In genomic region chr1:183139281-183139942, GRCh38 we compare ENCODE assay signal across 9 cellular contexts. TPM values are rescaled to one million over a fixed set of nuclear protein-coding genes. Genes with fewer than 3 reads are reported as not detected.
DNase-seq lines count a peak whose midpoint lies in the region; ATAC-seq and TF ChIP-seq lines count a peak whose summit lies in the region.
"Had no signal": no experiment of that assay in that cellular context is flagged by ENCODE, and none has a peak within 500 bp of the region (broad histone marks: within the 10 kb centered on the region; RNA-seq: fewer than 3 reads in every experiment).

No MANE protein-coding gene starts in this region.

- peaks cover 3% of the 10 kb centered on the region for H3F3A ChIP-seq in SK-N-SH (replicated peaks; ENCODE audit: insufficient read depth)

- H3K27ac Mint-ChIP-seq in stimulated activated memory B cell treated with anti-CD40 and anti-IgM and Interleukin-4, amounts not matched to agents 10 μg/mL and 1 μg/mL and 100 μg/mL, for 72 hours, result peak overlapping the region; percentile 7
- H3K27ac Mint-ChIP-seq in CD8-positive, alpha-beta T cell, result no peak overlapping the region
- H3K27ac Mint-ChIP-seq: activated CD8-positive, alpha-beta T cell treated with anti-CD3 and anti-CD28 coated beads for 36 hours had no signal

- ATAC-seq in HG02610 (IDR thresholded peaks at IDR 0.05; ENCODE audit: unreplicated experiment), result peak; percentile 35
- peak; percentile 72 for ATAC-seq in foreskin keratinocyte
- no peak for ATAC-seq in stimulated activated memory B cell treated with anti-CD40 and anti-IgM and Interleukin-4, amounts not matched to agents 10 μg/mL and 1 μg/mL and 100 μg/mL, for 72 hours
- no peak for ATAC-seq in upper lobe of right lung
- ATAC-seq in CD8-positive, alpha-beta T cell, result no peak
- no peak for ATAC-seq in GM21367 (IDR thresholded peaks at IDR 0.05; ENCODE audit: unreplicated experiment)
- ATAC-seq: activated CD8-positive, alpha-beta T cell treated with anti-CD3 and anti-CD28 coated beads for 36 hours had no signal

- H3K27ac ChIP-seq in SK-N-SH (ENCODE audit: low read depth in 2 of 2, low read length in 1 of 2) (peak overlapping the region; percentile 43 to 77), foreskin keratinocyte (peak overlapping the region; percentile 94), upper lobe of right lung (no peak overlapping the region)
- H3K27ac ChIP-seq in CD8-positive, alpha-beta T cell (ENCODE audit: low read depth, low read length), result no peak overlapping the region

- CTCF ChIA-PET in SK-N-SH (lab: Yijun Ruan, JAX), result no interaction called here
- CTCF ChIA-PET in CD8-positive, alpha-beta T cell (lab: Charles Lee), result interaction anchor here (0.6 kb wide), 1 partner anchor 657 kb away, joined by 3 read pairs; no protein-coding TSS in a partner anchor

- peaks cover 31% of the 10 kb centered on the region for H3K36me3 Mint-ChIP-seq in stimulated activated memory B cell treated with anti-CD40 and anti-IgM and Interleukin-4, amounts not matched to agents 10 μg/mL and 1 μg/mL and 100 μg/mL, for 72 hours
- H3K36me3 Mint-ChIP-seq in CD8-positive, alpha-beta T cell, result no peaks in the 10 kb centered on the region

- no peaks in the 10 kb centered on the region for H3K27me3 Mint-ChIP-seq in stimulated activated memory B cell treated with anti-CD40 and anti-IgM and Interleukin-4, amounts not matched to agents 10 μg/mL and 1 μg/mL and 100 μg/mL, for 72 hours
- no peaks in the 10 kb centered on the region for H3K27me3 Mint-ChIP-seq in CD8-positive, alpha-beta T cell (ENCODE audit: low read depth)
- H3K27me3 Mint-ChIP-seq: activated CD8-positive, alpha-beta T cell treated with anti-CD3 and anti-CD28 coated beads for 36 hours had no signal

- DNase-seq in SK-N-SH (no peak), foreskin keratinocyte (peak; percentile 56 to 75), upper lobe of right lung (no peak), NCI-H187 treated with DMSO at 0.1 percent for 48 hours (lab: John Stamatoyannopoulos, UW) (no peak)
- no peak for DNase-seq in CD8-positive, alpha-beta T cell
- DNase-seq: activated CD8-positive, alpha-beta T cell treated with anti-CD3 and anti-CD28 coated beads for 36 hours had no signal

- no peak for TF ChIP-seq CTCF in SK-N-SH (IDR thresholded peaks at IDR 0.05)
- no peak for TF ChIP-seq CTCF in foreskin keratinocyte (conservative IDR thresholded peaks at IDR 0.05)
- no peak for TF ChIP-seq CTCF in upper lobe of right lung (IDR thresholded peaks at IDR 0.05)
- no peak for TF ChIP-seq CTCF in CD8-positive, alpha-beta T cell (IDR thresholded peaks at IDR 0.05)

- intact Hi-C loops in upper lobe of right lung (cut with DNase I), result no loop called here
- intact Hi-C loops in CD8-positive, alpha-beta T cell (cut with DNase I, micrococcal nuclease), result no loop called here

- 69% methylated on average over 4 of the region's 4 CpGs for WGBS in SK-N-SH (ENCODE audit: low lambda C conversion rate)

- peaks cover 83 to 85% of the 10 kb centered on the region in 2 experiments for H3K36me3 ChIP-seq in SK-N-SH (replicated peaks in 1 of 2; ENCODE audit: control insufficient read depth in 1 of 2, insufficient read depth in 2 of 2, low read length in 1 of 2)
- peaks cover 68% of the 10 kb centered on the region for H3K36me3 ChIP-seq in upper lobe of right lung
- H3K36me3 ChIP-seq in CD8-positive, alpha-beta T cell (ENCODE audit: insufficient read depth, low read length), result no peaks in the 10 kb centered on the region

- H3K4me3 ChIP-seq in SK-N-SH (ENCODE audit: low read depth in 2 of 2, low read length in 1 of 2) (no peak overlapping the region), upper lobe of right lung (no peak overlapping the region)
- no peak overlapping the region for H3K4me3 ChIP-seq in CD8-positive, alpha-beta T cell (ENCODE audit: low read depth, low read length)

- no peaks in the 10 kb centered on the region for H4K20me1 ChIP-seq in SK-N-SH (ENCODE audit: insufficient read depth)

- no peak for TF ChIP-seq RAD21 in SK-N-SH (IDR thresholded peaks at IDR 0.05; ENCODE audit: low read length)

- peaks cover 8% of the 10 kb centered on the region for H3K4me1 Mint-ChIP-seq in stimulated activated memory B cell treated with anti-CD40 and anti-IgM and Interleukin-4, amounts not matched to agents 10 μg/mL and 1 μg/mL and 100 μg/mL, for 72 hours
- no peaks in the 10 kb centered on the region for H3K4me1 Mint-ChIP-seq in CD8-positive, alpha-beta T cell (ENCODE audit: low read depth)

- H3K9me3 ChIP-seq in SK-N-SH (no peaks in the 10 kb centered on the region), upper lobe of right lung (no peaks in the 10 kb centered on the region)
- H3K9me3 ChIP-seq in CD8-positive, alpha-beta T cell (ENCODE audit: low read length), result no peaks in the 10 kb centered on the region

- H3K27me3 ChIP-seq in SK-N-SH (ENCODE audit: insufficient read depth), result no peaks in the 10 kb centered on the region
- H3K27me3 ChIP-seq in foreskin keratinocyte, result no peaks in the 10 kb centered on the region
- no peaks in the 10 kb centered on the region for H3K27me3 ChIP-seq in upper lobe of right lung
- H3K27me3 ChIP-seq in CD8-positive, alpha-beta T cell (ENCODE audit: insufficient read depth, low read length), result no peaks in the 10 kb centered on the region

- H3K4me1 ChIP-seq in SK-N-SH (ENCODE audit: control insufficient read depth in 1 of 2, insufficient read depth in 2 of 2, low read depth in 1 of 2, low read length in 1 of 2), result peaks cover 0 to 6% of the 10 kb centered on the region in 2 experiments; a peak in 2 of 4 replicates
- H3K4me1 ChIP-seq in foreskin keratinocyte, result peaks cover 20% of the 10 kb centered on the region
- peaks cover 9% of the 10 kb centered on the region for H3K4me1 ChIP-seq in upper lobe of right lung
- H3K4me1 ChIP-seq in CD8-positive, alpha-beta T cell (ENCODE audit: insufficient read depth, low read length), result no peaks in the 10 kb centered on the region

- no peaks in the 10 kb centered on the region for H3K79me2 ChIP-seq in SK-N-SH (ENCODE audit: insufficient read depth)

- H3K4me3 Mint-ChIP-seq in stimulated activated memory B cell treated with anti-CD40 and anti-IgM and Interleukin-4, amounts not matched to agents 10 μg/mL and 1 μg/mL and 100 μg/mL, for 72 hours, result no peak overlapping the region
- H3K4me3 Mint-ChIP-seq in CD8-positive, alpha-beta T cell, result no peak overlapping the region
- H3K4me3 Mint-ChIP-seq: activated CD8-positive, alpha-beta T cell treated with anti-CD3 and anti-CD28 coated beads for 36 hours had no signal

- no peak overlapping the region for H2AFZ ChIP-seq in SK-N-SH (ENCODE audit: low read depth)

- H3K9me2 ChIP-seq in SK-N-SH, result no peaks in the 10 kb centered on the region

- H3K9ac ChIP-seq in SK-N-SH, result no peak overlapping the region

- no peaks in the 10 kb centered on the region for H3K9me3 Mint-ChIP-seq in stimulated activated memory B cell treated with anti-CD40 and anti-IgM and Interleukin-4, amounts not matched to agents 10 μg/mL and 1 μg/mL and 100 μg/mL, for 72 hours
- no peaks in the 10 kb centered on the region for H3K9me3 Mint-ChIP-seq in CD8-positive, alpha-beta T cell
- H3K9me3 Mint-ChIP-seq: activated CD8-positive, alpha-beta T cell treated with anti-CD3 and anti-CD28 coated beads for 36 hours had no signal

- POLR2A ChIA-PET in SK-N-SH (lab: Yijun Ruan, JAX), result interaction anchor here (1.0 kb wide), 1 partner anchor 10 kb away, joined by 4 read pairs; no protein-coding TSS in a partner anchor
- POLR2A ChIA-PET in CD8-positive, alpha-beta T cell (lab: Charles Lee), result no interaction called here

- H3K4me2 ChIP-seq in SK-N-SH, result no peak overlapping the region

- TF ChIP-seq EP300 in SK-N-SH (IDR thresholded peaks at IDR 0.05; ENCODE audit: borderline replicate concordance in 1 of 2, low read depth in 1 of 2, low read length in 1 of 2), result no peak

TF ChIP-seq in SK-N-SH, 30 proteins besides CTCF, POLR2A, EP300 and RAD21:
- TF ChIP-seq RFX5 (IDR thresholded peaks at IDR 0.05; ENCODE audit: low read length), result no peak
- peak; percentile 46; the same call in 1 of the 2 replicates for TF ChIP-seq FOSL2 (IDR thresholded peaks at IDR 0.05; ENCODE audit: borderline replicate concordance, low read depth)
- TF ChIP-seq TCF12 (IDR thresholded peaks at IDR 0.05), result peak; percentile 75
- peak; percentile 39 for TF ChIP-seq JUND (IDR thresholded peaks at IDR 0.05)

RNA-seq across cellular contexts. Expression of gene LAMC2, which starts 46.7 kb away (rescaled TPM):
- polyA plus RNA-seq in SK-N-SH (2012; rRNA removed), result 0.15 and 0.16 TPM in 2 replicates
- 0.04 and 0.07 TPM in 2 replicates for polyA plus RNA-seq in SK-N-SH (2012; cell fraction: cytosol; rRNA removed)
- polyA plus RNA-seq in SK-N-SH (2012; cell fraction: nucleus; rRNA removed), result 0.23 and 0.48 TPM in 2 replicates
- 3,836 and 7,314 TPM in 2 replicates for total RNA-seq in foreskin keratinocyte
- 1,652 and 2,714 TPM in 2 replicates for polyA plus RNA-seq in foreskin keratinocyte
- 42.2 TPM for total RNA-seq in upper lobe of right lung
- not detected for total RNA-seq in CD8-positive, alpha-beta T cell
- total RNA-seq: activated CD8-positive, alpha-beta T cell treated with anti-CD3 and anti-CD28 coated beads for 36 hours had no signal

Comparison
In these comparisons a context has a peak if more than half of its experiments do, and no peak if none do; other contexts are left out.
1. ATAC-seq: peak in HG02610 (single experiment) and foreskin keratinocyte (single experiment); none in stimulated activated memory B cell treated with anti-CD40 and anti-IgM and Interleukin-4, amounts not matched to agents 10 μg/mL and 1 μg/mL and 100 μg/mL, for 72 hours (single experiment), upper lobe of right lung (single experiment), CD8-positive, alpha-beta T cell (single experiment) and GM21367 (single experiment).
2. DNase-seq: peak in foreskin keratinocyte (2 of 2); none in SK-N-SH (single experiment), upper lobe of right lung (single experiment), NCI-H187 treated with DMSO at 0.1 percent for 48 hours (single experiment) and CD8-positive, alpha-beta T cell (0 of 7).
3. H3K27ac ChIP-seq: peak in SK-N-SH (2 of 2) and foreskin keratinocyte (single experiment); none in upper lobe of right lung (single experiment) and CD8-positive, alpha-beta T cell (single experiment).
4. RNA of gene LAMC2, which starts 46.7 kb away (total RNA-seq): 3,836 to 7,314 TPM in foreskin keratinocyte; 42.2 TPM in upper lobe of right lung (single experiment) and not detected in CD8-positive, alpha-beta T cell; every median in the first group is over 10 times any median in the second.